Comparison of ENCODE assay signal across 28 cellular contexts in genomic region chr5:173735171-173735570, GRCh38.
DNase-seq lines count a peak whose midpoint lies in the region; ATAC-seq and TF ChIP-seq lines count a peak whose summit lies in the region.
"Had no signal": no experiment of that assay in that cellular context is flagged by ENCODE, and none has a peak within 500 bp of the region (broad histone marks: within the 10 kb centered on the region; RNA-seq: fewer than 3 reads in every experiment).

No MANE protein-coding gene starts in this region.

- no peaks in the 10 kb centered on the region for H4K20me1 ChIP-seq in SU-DHL-6 (ENCODE audit: low read depth, low read length)

- peaks cover 45 to 47% (median 47%) of the 10 kb centered on the region in 3 donors for H3K4me1 Mint-ChIP-seq in IgD-negative memory B cell
- H3K4me1 Mint-ChIP-seq in naive B cell = peaks cover 55 to 71% (median 59%) of the 10 kb centered on the region in 3 donors
- peaks cover 45 to 67% of the 10 kb centered on the region in 2 donors for H3K4me1 Mint-ChIP-seq in stimulated activated naive B cell treated with anti-CD40 and anti-IgM and Interleukin-4, amounts not matched to agents 10 μg/mL and 1 μg/mL and 100 μg/mL, for 72 hours
- H3K4me1 Mint-ChIP-seq: activated CD4-positive, alpha-beta T cell treated with anti-CD3 and anti-CD28 coated beads, Interleukin-2, amount 10 ng/mL, durations not matched to agents 7 days and 5 days; activated naive CD8-positive, alpha-beta T cell treated with anti-CD3 and anti-CD28 coated beads for 36 hours had no signal

- intact Hi-C loops in cardiac septum (cut with DNase I) = no loop called here

- no peaks in the 10 kb centered on the region for H3K27me3 ChIP-seq in SU-DHL-6 (ENCODE audit: low read length)
- H3K27me3 ChIP-seq: right lobe of liver, SJSA1, tibial nerve had no signal

- H3K27ac Mint-ChIP-seq in IgD-negative memory B cell (peak overlapping the region in 2 of 3 donors; percentile 98), naive B cell (peak overlapping the region; percentile 5 to 97 (median 84))
- H3K27ac Mint-ChIP-seq in stimulated activated naive B cell treated with anti-CD40 and anti-IgM and Interleukin-4, amounts not matched to agents 10 μg/mL and 1 μg/mL and 100 μg/mL, for 72 hours = peak overlapping the region; percentile 87
- H3K27ac Mint-ChIP-seq: activated CD4-positive, alpha-beta T cell treated with anti-CD3 and anti-CD28 coated beads, Interleukin-2, amount 10 ng/mL, durations not matched to agents 7 days and 5 days; activated naive CD8-positive, alpha-beta T cell treated with anti-CD3 and anti-CD28 coated beads for 36 hours; T-cell had no signal

- H3F3A ChIP-seq in SU-DHL-6 (ENCODE audit: insufficient read depth) = peaks cover 38% of the 10 kb centered on the region

- TF ChIP-seq CTCF in SU-DHL-6 (IDR thresholded peaks at IDR 0.05; ENCODE audit: insufficient read depth, low read length, poor library complexity, severe bottlenecking) = no peak

- no peak overlapping the region for H2AFZ ChIP-seq in SU-DHL-6 (ENCODE audit: low read depth, low read length, severe bottlenecking)

- no peaks in the 10 kb centered on the region for H3K9me3 ChIP-seq in SU-DHL-6 (ENCODE audit: insufficient read depth, low read length)
- H3K9me3 ChIP-seq: right lobe of liver, SJSA1, tibial nerve had no signal

- H3K27me3 Mint-ChIP-seq in IgD-negative memory B cell = peaks cover 2% of the 10 kb centered on the region
- no peaks in the 10 kb centered on the region for H3K27me3 Mint-ChIP-seq in naive B cell
- no peaks in the 10 kb centered on the region for H3K27me3 Mint-ChIP-seq in stimulated activated naive B cell treated with anti-CD40 and anti-IgM and Interleukin-4, amounts not matched to agents 10 μg/mL and 1 μg/mL and 100 μg/mL, for 72 hours
- H3K27me3 Mint-ChIP-seq: activated CD4-positive, alpha-beta T cell treated with anti-CD3 and anti-CD28 coated beads, Interleukin-2, amount 10 ng/mL, durations not matched to agents 7 days and 5 days; activated naive CD8-positive, alpha-beta T cell treated with anti-CD3 and anti-CD28 coated beads for 36 hours had no signal

- no peaks in the 10 kb centered on the region for H3K36me3 ChIP-seq in SU-DHL-6 (ENCODE audit: low read length)
- H3K36me3 ChIP-seq: right lobe of liver, SJSA1, tibial nerve had no signal

- ATAC-seq in naive B cell (ENCODE audit: low read depth in 2 of 2) (no peak), GM18909 (IDR thresholded peaks at IDR 0.05; ENCODE audit: poor library complexity, unreplicated experiment) (no peak)
- no peak for ATAC-seq in stimulated activated naive B cell treated with anti-CD40 and anti-IgM and Interleukin-4, amounts not matched to agents 10 μg/mL and 1 μg/mL and 100 μg/mL, for 72 hours (replicated peaks)
- ATAC-seq: HCT116, HepG2, right lobe of liver, T-cell had no signal

- H3K4me3 ChIP-seq in SU-DHL-6 (ENCODE audit: insufficient read depth, low read length, poor library complexity, severe bottlenecking) = no peak overlapping the region
- H3K4me3 ChIP-seq: right lobe of liver, SJSA1, tibial nerve had no signal

- H3K27ac ChIP-seq in SU-DHL-6 (ENCODE audit: low read depth, low read length) = peak overlapping the region; percentile 97
- H3K27ac ChIP-seq: C4-2B, right lobe of liver, SJSA1, tibial nerve had no signal

- H3K9me3 Mint-ChIP-seq in IgD-negative memory B cell = no peaks in the 10 kb centered on the region
- H3K9me3 Mint-ChIP-seq in naive B cell = peaks cover 0 to 5% (median 0%) of the 10 kb centered on the region in 7 donors
- H3K9me3 Mint-ChIP-seq in stimulated activated naive B cell treated with anti-CD40 and anti-IgM and Interleukin-4, amounts not matched to agents 10 μg/mL and 1 μg/mL and 100 μg/mL, for 72 hours = no peaks in the 10 kb centered on the region
- H3K9me3 Mint-ChIP-seq: activated CD4-positive, alpha-beta T cell treated with anti-CD3 and anti-CD28 coated beads, Interleukin-2, amount 10 ng/mL, durations not matched to agents 7 days and 5 days; activated naive CD8-positive, alpha-beta T cell treated with anti-CD3 and anti-CD28 coated beads for 36 hours; neural crest cell; T-cell had no signal

- H3K4me2 ChIP-seq in SU-DHL-6 (ENCODE audit: low read depth, low read length, poor library complexity, severe bottlenecking) = peak overlapping the region; percentile 65

- no peaks in the 10 kb centered on the region for H3K9me2 ChIP-seq in SU-DHL-6 (replicated peaks; ENCODE audit: insufficient read depth, low read length)

- H3K36me3 Mint-ChIP-seq in IgD-negative memory B cell = no peaks in the 10 kb centered on the region
- H3K36me3 Mint-ChIP-seq in naive B cell = no peaks in the 10 kb centered on the region
- H3K36me3 Mint-ChIP-seq in stimulated activated naive B cell treated with anti-CD40 and anti-IgM and Interleukin-4, amounts not matched to agents 10 μg/mL and 1 μg/mL and 100 μg/mL, for 72 hours = no peaks in the 10 kb centered on the region
- H3K36me3 Mint-ChIP-seq: activated naive CD8-positive, alpha-beta T cell treated with anti-CD3 and anti-CD28 coated beads for 36 hours; T-cell had no signal

- DNase-seq in naive B cell (no peak), NCI-H2107 treated with DMSO at 0.1 percent for 48 hours (lab: John Stamatoyannopoulos, UW; ENCODE audit: unreplicated experiment) (no peak), cardiac septum (ENCODE audit: low spot score) (no peak)
- DNase-seq in stimulated activated naive B cell treated with anti-CD40 and anti-IgM and Interleukin-4, amounts not matched to agents 10 μg/mL and 1 μg/mL and 100 μg/mL, for 72 hours = no peak
- DNase-seq: activated CD4-positive, alpha-beta T cell treated with anti-CD3 and anti-CD28 coated beads, Interleukin-2, amount 10 ng/mL, durations not matched to agents 7 days and 5 days; activated gamma-delta T cell; activated naive CD8-positive, alpha-beta T cell treated with anti-CD3 and anti-CD28 coated beads for 36 hours; activated T-cell treated with anti-CD3 and anti-CD28 coated beads, Interleukin-2, amount 50 U/mL, for 1 hour; anterior cingulate cortex; effector CD4-positive, alpha-beta T cell; GF-D8; hypothalamus; NCI-H1048; NCI-H526 treated with DMSO at 0.1 percent for 48 hours; posterior cingulate gyrus; right lobe of liver; stimulated activated CD4-positive, alpha-beta T cell treated with anti-CD3 and anti-CD28 coated beads, Interleukin-12 subunit alpha, Interleukin-12 subunit beta, amount 100 ng/mL, for 4 hours; stimulated activated CD4-positive, alpha-beta T cell treated with anti-CD3 and anti-CD28 coated beads, Interleukin-4, amount 100 ng/mL, for 1 hour; T-cell had no signal

- H3K4me3 Mint-ChIP-seq in IgD-negative memory B cell = peak overlapping the region in 2 of 4 donors; percentile 58 to 78
- H3K4me3 Mint-ChIP-seq in naive B cell = peak overlapping the region in 6 of 8 donors; percentile 33 to 74 (median 55)
- no peak overlapping the region for H3K4me3 Mint-ChIP-seq in stimulated activated naive B cell treated with anti-CD40 and anti-IgM and Interleukin-4, amounts not matched to agents 10 μg/mL and 1 μg/mL and 100 μg/mL, for 72 hours
- H3K4me3 Mint-ChIP-seq: activated CD4-positive, alpha-beta T cell treated with anti-CD3 and anti-CD28 coated beads, Interleukin-2, amount 10 ng/mL, durations not matched to agents 7 days and 5 days; activated naive CD8-positive, alpha-beta T cell treated with anti-CD3 and anti-CD28 coated beads for 36 hours; neural crest cell; T-cell had no signal

- H3K79me2 ChIP-seq in SU-DHL-6 (ENCODE audit: insufficient read depth, low read length) = no peaks in the 10 kb centered on the region

- H3K9ac ChIP-seq in SU-DHL-6 (ENCODE audit: low read length) = peak overlapping the region; percentile 52

Comparison
In these comparisons a context has a peak if more than half of its experiments do, and no peak if none do; other contexts are left out.
1. H3K4me3 Mint-ChIP-seq: peak in naive B cell (6 of 8); none in stimulated activated naive B cell treated with anti-CD40 and anti-IgM and Interleukin-4, amounts not matched to agents 10 μg/mL and 1 μg/mL and 100 μg/mL, for 72 hours (0 of 2).
2. Peak in every context shown above with its lines, with median percentiles within 50 percentile points of each other: H3K27ac Mint-ChIP-seq.